16 cellular contexts compared by ENCODE assay signal in the genomic region with DNA sequence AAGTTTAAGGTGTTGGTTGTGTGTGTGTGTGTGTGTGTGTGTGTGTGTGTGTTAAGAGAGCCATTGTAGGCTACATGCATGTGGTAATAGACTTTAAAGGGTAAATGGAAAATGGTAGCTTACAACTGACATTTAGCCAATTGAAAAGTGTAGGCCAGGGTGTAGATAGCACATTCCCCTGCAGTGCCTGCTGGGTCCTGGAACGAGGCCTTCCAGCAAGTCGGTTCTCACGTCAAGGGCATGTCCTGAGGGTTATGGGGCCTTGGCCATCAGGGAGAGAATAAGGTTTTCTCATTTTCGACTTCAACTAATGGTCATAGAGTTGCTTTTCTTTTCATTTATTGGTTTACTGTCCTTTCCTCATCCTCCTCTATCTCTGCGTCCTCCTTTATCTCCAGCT.
"Had no signal": no experiment of that assay in that cellular context is flagged by ENCODE, and none has a peak within 500 bp of the region (broad histone marks: within the 10 kb centered on the region; RNA-seq: fewer than 3 reads in every experiment).

No MANE protein-coding gene starts in this region.

- H3K27ac ChIP-seq: cardiac muscle cell, coronary artery, foreskin keratinocyte, spleen had no signal

- H3K4me3 Mint-ChIP-seq: activated CD4-positive, alpha-beta memory T cell treated with anti-CD3 and anti-CD28 coated beads, Interleukin-2, amount 10 ng/mL, durations not matched to agents 7 days and 5 days; natural killer cell treated with Interleukin-12 subunit alpha and Interleukin-12 subunit beta and Interleukin-15 and Interleukin-18, amount 100 ng/mL, for 72 hours; stimulated activated naive B cell treated with anti-CD40 and anti-IgM and Interleukin-4, amounts not matched to agents 10 μg/mL and 1 μg/mL and 100 μg/mL, for 72 hours; type B pancreatic cell had no signal

- H3K9me3 Mint-ChIP-seq: activated CD4-positive, alpha-beta memory T cell treated with anti-CD3 and anti-CD28 coated beads, Interleukin-2, amount 10 ng/mL, durations not matched to agents 7 days and 5 days; natural killer cell treated with Interleukin-12 subunit alpha and Interleukin-12 subunit beta and Interleukin-15 and Interleukin-18, amount 100 ng/mL, for 72 hours; stimulated activated naive B cell treated with anti-CD40 and anti-IgM and Interleukin-4, amounts not matched to agents 10 μg/mL and 1 μg/mL and 100 μg/mL, for 72 hours had no signal

- H3K4me1 ChIP-seq: foreskin keratinocyte had no signal

- DNase-seq: activated CD4-positive, alpha-beta memory T cell treated with anti-CD3 and anti-CD28 coated beads, Interleukin-2, amount 10 ng/mL, durations not matched to agents 7 days and 5 days; activated CD4-positive, CD25-positive, alpha-beta regulatory T cell; activated CD8-positive, alpha-beta memory T cell treated with anti-CD3 and anti-CD28 coated beads, Interleukin-2, amount 50 U/mL, for 48 hours; effector CD4-positive, alpha-beta T cell; foreskin keratinocyte; mucosa of descending colon; occipital lobe; spleen; stimulated activated CD4-positive, alpha-beta T cell treated with anti-CD3 and anti-CD28 coated beads, Interleukin-1b, Interleukin-23, amount 100 ng/mL, for 48 hours; stimulated activated naive B cell treated with anti-CD40 and anti-IgM and Interleukin-4, amounts not matched to agents 10 μg/mL and 1 μg/mL and 100 μg/mL, for 72 hours had no signal

- H3K27me3 Mint-ChIP-seq: activated CD4-positive, alpha-beta memory T cell treated with anti-CD3 and anti-CD28 coated beads, Interleukin-2, amount 10 ng/mL, durations not matched to agents 7 days and 5 days; natural killer cell treated with Interleukin-12 subunit alpha and Interleukin-12 subunit beta and Interleukin-15 and Interleukin-18, amount 100 ng/mL, for 72 hours; progenitor cell of endocrine pancreas; stimulated activated naive B cell treated with anti-CD40 and anti-IgM and Interleukin-4, amounts not matched to agents 10 μg/mL and 1 μg/mL and 100 μg/mL, for 72 hours; type B pancreatic cell had no signal

- H3K36me3 Mint-ChIP-seq: natural killer cell treated with Interleukin-12 subunit alpha and Interleukin-12 subunit beta and Interleukin-15 and Interleukin-18, amount 100 ng/mL, for 72 hours had no signal

- H3K36me3 ChIP-seq: cardiac muscle cell, spleen had no signal

- H3K4me3 ChIP-seq: cardiac muscle cell, coronary artery, mucosa of descending colon, spleen had no signal

- H3K27ac Mint-ChIP-seq: activated CD4-positive, alpha-beta memory T cell treated with anti-CD3 and anti-CD28 coated beads, Interleukin-2, amount 10 ng/mL, durations not matched to agents 7 days and 5 days; natural killer cell treated with Interleukin-12 subunit alpha and Interleukin-12 subunit beta and Interleukin-15 and Interleukin-18, amount 100 ng/mL, for 72 hours; progenitor cell of endocrine pancreas; type B pancreatic cell had no signal

- H3K27me3 ChIP-seq: cardiac muscle cell, foreskin keratinocyte, spleen had no signal

- ATAC-seq: foreskin keratinocyte; mucosa of descending colon; natural killer cell treated with Interleukin-12 subunit alpha and Interleukin-12 subunit beta and Interleukin-15 and Interleukin-18, amount 100 ng/mL, for 72 hours; sciatic nerve; stimulated activated naive B cell treated with anti-CD40 and anti-IgM and Interleukin-4, amounts not matched to agents 10 μg/mL and 1 μg/mL and 100 μg/mL, for 72 hours had no signal

- H3K9me3 ChIP-seq: mucosa of descending colon, spleen had no signal
